Comparison of ENCODE assay signal across 15 cellular contexts in the genomic region with DNA sequence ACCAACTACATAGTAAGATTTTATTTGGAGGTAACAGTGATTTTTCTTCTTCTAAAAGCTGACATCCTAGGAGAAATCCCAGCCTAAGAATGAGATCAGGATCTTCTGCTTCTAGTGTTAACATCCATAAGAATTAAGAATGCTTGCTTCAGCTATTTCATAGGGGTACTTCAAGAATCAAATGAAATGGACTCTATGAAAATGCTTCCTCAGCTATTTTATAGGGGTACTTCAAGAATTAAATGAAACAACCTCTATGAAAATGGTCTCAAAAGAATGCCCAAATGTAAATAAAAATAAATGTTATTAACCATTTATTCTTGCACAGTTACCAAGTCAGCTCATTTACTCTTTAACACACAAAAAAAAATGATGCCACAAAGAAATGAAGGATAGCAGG. TPM values are rescaled to one million over a fixed set of nuclear protein-coding genes. Genes with fewer than 3 reads are reported as not detected.
A peak's percentile ranks its signal among the peaks of the same experiment; 100 is the strongest.
DNase-seq lines count a peak whose midpoint lies in the region; ATAC-seq, FAIRE-seq and TF ChIP-seq lines count a peak whose summit lies in the region.
"Had no signal": no experiment of that assay in that cellular context is flagged by ENCODE, and none has a peak within 500 bp of the region (broad histone marks: within the 10 kb centered on the region; RNA-seq: fewer than 3 reads in every experiment).

No MANE protein-coding gene starts in this region.

- no peak overlapping the region for H3K56ac ChIP-seq in IMR-90 (ENCODE audit: extremely low read depth, insufficient read depth, low read length)

- no peak overlapping the region for H3K4me2 ChIP-seq in HepG2 (ENCODE audit: low read depth, low read length)
- H3K4me2 ChIP-seq in IMR-90 (ENCODE audit: low read depth, low read length) = no peak overlapping the region
- peak overlapping the region; percentile 52 for H3K4me2 ChIP-seq in SU-DHL-6 (ENCODE audit: low read depth, low read length, poor library complexity, severe bottlenecking)
- H3K4me2 ChIP-seq: GM23338 had no signal

- H3K79me2 ChIP-seq in HepG2 (ENCODE audit: insufficient read depth, low read length) = no peaks in the 10 kb centered on the region
- H3K79me2 ChIP-seq in SU-DHL-6 (ENCODE audit: insufficient read depth, low read length) = peaks cover 97% of the 10 kb centered on the region

- H4K91ac ChIP-seq in IMR-90 (ENCODE audit: insufficient read depth, low read depth, low read length) = no peak overlapping the region

- H4K5ac ChIP-seq in IMR-90 (ENCODE audit: low read depth, low read length) = no peak overlapping the region

- no peak overlapping the region for H3K23ac ChIP-seq in IMR-90 (ENCODE audit: low read depth, low read length)

- H3K9me3 ChIP-seq in HepG2 (ENCODE audit: low read length) = no peaks in the 10 kb centered on the region
- no peaks in the 10 kb centered on the region for H3K9me3 ChIP-seq in right lobe of liver
- no peaks in the 10 kb centered on the region for H3K9me3 ChIP-seq in IMR-90 (ENCODE audit: control insufficient read depth, insufficient read depth, low read length)
- H3K9me3 ChIP-seq in SU-DHL-6 (ENCODE audit: insufficient read depth, low read length) = no peaks in the 10 kb centered on the region
- H3K9me3 ChIP-seq in colonic mucosa = no peaks in the 10 kb centered on the region

- no peak overlapping the region for H2AK5ac ChIP-seq in IMR-90 (ENCODE audit: low read depth, low read length)

- BruUV-seq in HepG2 (replicated peaks; lab: Mats Ljungman, UMichigan) (no TSS peak), IMR-90 (replicated peaks; lab: Mats Ljungman, UMichigan) (no TSS peak)

- H2BK5ac ChIP-seq in IMR-90 (ENCODE audit: low read depth, low read length, poor library complexity, severe bottlenecking) = no peak overlapping the region

- H2BK20ac ChIP-seq in IMR-90 (ENCODE audit: low read depth, low read length) = no peak overlapping the region

- H2AFZ ChIP-seq in HepG2 (ENCODE audit: low read length) = no peak overlapping the region
- no peak overlapping the region for H2AFZ ChIP-seq in IMR-90 (replicated peaks; ENCODE audit: low read length, poor library complexity)
- H2AFZ ChIP-seq in SU-DHL-6 (ENCODE audit: low read depth, low read length, severe bottlenecking) = no peak overlapping the region
- H2AFZ ChIP-seq: GM23338 had no signal

- H2BK15ac ChIP-seq in IMR-90 (ENCODE audit: low read depth, low read length) = no peak overlapping the region

- H3K4me3 ChIP-seq in HepG2 (replicated peaks in 1 of 3; ENCODE audit: insufficient read depth in 1 of 3, low read depth in 2 of 3, low read length in 3 of 3) (no peak overlapping the region), right lobe of liver (no peak overlapping the region), IMR-90 (ENCODE audit: insufficient read depth, low read depth, low read length) (no peak overlapping the region), SU-DHL-6 (ENCODE audit: insufficient read depth, low read length, poor library complexity, severe bottlenecking) (peak overlapping the region; percentile 5), colonic mucosa (no peak overlapping the region)
- H3K4me3 ChIP-seq: GM23338 had no signal

- in situ Hi-C loops in HepG2 (cut with HindIII; ENCODE audit: extremely low pct_ligation_motif_present, low pct_unique_long_range_greater_than_20kb) (no loop called here), IMR-90 (cut with MboI; ENCODE audit: low sequenced_read_pairs) (no loop called here)

- no peaks in the 10 kb centered on the region for H3K9me2 ChIP-seq in SU-DHL-6 (replicated peaks; ENCODE audit: insufficient read depth, low read length)

- CTCF ChIA-PET in HepG2 (lab: Yijun Ruan, JAX; ENCODE audit: low intra/inter-chr PET ratio, low total read pairs) = no interaction called here
- CTCF ChIA-PET in IMR-90 (lab: Yijun Ruan, JAX) = no interaction called here

- H3K27me3 ChIP-seq in HepG2 (ENCODE audit: control insufficient read depth in 1 of 2, insufficient read depth in 2 of 2, low read length in 2 of 2) = no peaks in the 10 kb centered on the region; a peak in 1 of 5 replicates
- H3K27me3 ChIP-seq in right lobe of liver = no peaks in the 10 kb centered on the region
- no peaks in the 10 kb centered on the region for H3K27me3 ChIP-seq in IMR-90 (ENCODE audit: control insufficient read depth, insufficient read depth, low read length)
- H3K27me3 ChIP-seq in SU-DHL-6 (ENCODE audit: low read length) = no peaks in the 10 kb centered on the region
- H3K27me3 ChIP-seq in colonic mucosa = no peaks in the 10 kb centered on the region

- H3F3A ChIP-seq in SU-DHL-6 (ENCODE audit: insufficient read depth) = peaks cover 71% of the 10 kb centered on the region

- TF ChIP-seq EP300 in HepG2 (IDR thresholded peaks at IDR 0.05; ENCODE audit: low read depth in 2 of 2, low read length in 2 of 2) (no peak), HepG2 (CRISPR knock-in tag; IDR thresholded peaks at IDR 0.05; ENCODE audit: borderline replicate concordance) (no peak)

- no peak for DNase-seq in HepG2 (ENCODE audit: low spot score)
- no peak for DNase-seq in right lobe of liver
- no peak for DNase-seq in IMR-90
- DNase-seq in colonic mucosa = no peak
- DNase-seq in COLO668 (lab: John Stamatoyannopoulos, UW; ENCODE audit: unreplicated experiment) = no peak
- DNase-seq: AML-193; Calu3; CD4-positive, alpha-beta memory T cell; GDM1; HCEC 1CT had no signal

- intact Hi-C loops in HepG2 (cut with micrococcal nuclease; ENCODE audit: unreplicated experiment) = no loop called here
- intact Hi-C loops in right lobe of liver (cut with DNase I) = no loop called here
- intact Hi-C loops in IMR-90 (cut with micrococcal nuclease) = no loop called here
- intact Hi-C loops in colonic mucosa (cut with DNase I) = no loop called here

- dilution Hi-C loops in IMR-90 (cut with HindIII; ENCODE audit: low sequenced_read_pairs, unreplicated experiment) = no loop called here

- POLR2A ChIA-PET in HepG2 (lab: Yijun Ruan, JAX) = no interaction called here
- POLR2A ChIA-PET in IMR-90 (lab: Charles Lee; ENCODE audit: unreplicated experiment) = no interaction called here

- H4K8ac ChIP-seq in IMR-90 (ENCODE audit: low read depth in 2 of 2, low read length in 2 of 2) = no peak overlapping the region

- H2BK120ac ChIP-seq in IMR-90 (ENCODE audit: low read depth, low read length) = no peak overlapping the region

- H3K9ac ChIP-seq in HepG2 (ENCODE audit: insufficient read depth, low read depth, low read length) (no peak overlapping the region), IMR-90 (ENCODE audit: low read depth, low read length) (no peak overlapping the region), SU-DHL-6 (ENCODE audit: low read length) (peak overlapping the region; percentile 30; the same call in 1 of the 2 replicates), colonic mucosa (ENCODE audit: low read depth in 2 of 2, low read length in 2 of 2) (no peak overlapping the region)

- 0 out of 2 replicates have a peak, but pooled peaks cover 2% of the 10 kb centered on the region for H3K9me1 ChIP-seq in IMR-90 (ENCODE audit: insufficient read depth, low read length)

- no peak overlapping the region for H3K27ac ChIP-seq in HepG2 (ENCODE audit: extremely low read length, insufficient read depth, low read length)
- no peak overlapping the region for H3K27ac ChIP-seq in right lobe of liver
- H3K27ac ChIP-seq in IMR-90 (ENCODE audit: insufficient read depth, low read length) = no peak overlapping the region
- peak overlapping the region; percentile 98 for H3K27ac ChIP-seq in SU-DHL-6 (ENCODE audit: low read depth, low read length)
- H3K27ac ChIP-seq in colonic mucosa = no peak overlapping the region

- no peak for TF ChIP-seq POLR2A in HepG2 (IDR thresholded peaks at IDR 0.05; ENCODE audit: insufficient read depth in 1 of 2, low read depth in 2 of 2, low read length in 2 of 2)
- no peak for TF ChIP-seq POLR2A in right lobe of liver (IDR thresholded peaks at IDR 0.05)
- TF ChIP-seq POLR2A in IMR-90 (IDR thresholded peaks at IDR 0.05; ENCODE audit: low read depth, low read length) = no peak

- ATAC-seq in HepG2 = no peak
- ATAC-seq in right lobe of liver = no peak
- no peak for ATAC-seq in IMR-90 (ENCODE audit: low read depth)
- ATAC-seq: GM23338 had no signal

- H3K36me3 ChIP-seq in HepG2 (replicated peaks in 1 of 2; ENCODE audit: control insufficient read depth in 1 of 2, insufficient read depth in 2 of 2, low read length in 2 of 2) (no peaks in the 10 kb centered on the region), right lobe of liver (no peaks in the 10 kb centered on the region), IMR-90 (ENCODE audit: control insufficient read depth, insufficient read depth, low read length) (peaks cover 3% of the 10 kb centered on the region; the same call in 1 of the 2 replicates), SU-DHL-6 (ENCODE audit: low read length) (peaks cover 7% of the 10 kb centered on the region; the same call in 1 of the 2 replicates), colonic mucosa (no peaks in the 10 kb centered on the region)

- TF ChIP-seq CTCF in HepG2 (CRISPR knock-in tag; IDR thresholded peaks at IDR 0.05) = no peak
- TF ChIP-seq CTCF in right lobe of liver (IDR thresholded peaks at IDR 0.05) = no peak
- TF ChIP-seq CTCF in IMR-90 (conservative IDR thresholded peaks at IDR 0.05; ENCODE audit: low read depth, low read length) = no peak
- TF ChIP-seq CTCF in SU-DHL-6 (IDR thresholded peaks at IDR 0.05; ENCODE audit: insufficient read depth, low read length, poor library complexity, severe bottlenecking) = no peak
- no peak for TF ChIP-seq CTCF in colonic mucosa (IDR thresholded peaks at IDR 0.05)

- H3K18ac ChIP-seq in IMR-90 (ENCODE audit: low read depth, low read length) = no peak overlapping the region

- TF ChIP-seq RAD21 in HepG2 (CRISPR knock-in tag; IDR thresholded peaks at IDR 0.05) (no peak), IMR-90 (IDR thresholded peaks at IDR 0.05; ENCODE audit: low read length) (no peak)

- no peak overlapping the region for H2AK9ac ChIP-seq in IMR-90 (replicated peaks; ENCODE audit: low read depth, low read length, poor library complexity)

- no peak for FAIRE-seq in HepG2 (lab: Jason Lieb, UNC)
- FAIRE-seq: GM18507, H54 had no signal

- H3K4me1 ChIP-seq in HepG2 (ENCODE audit: insufficient read depth, low read length) (peaks cover 23% of the 10 kb centered on the region), right lobe of liver (peaks cover 0 to 6% (median 2%) of the 10 kb centered on the region in 4 donors), IMR-90 (ENCODE audit: control insufficient read depth, insufficient read depth, low read length) (no peaks in the 10 kb centered on the region), colonic mucosa (no peaks in the 10 kb centered on the region)

- no peaks in the 10 kb centered on the region for H4K20me1 ChIP-seq in HepG2 (ENCODE audit: insufficient read depth, low read length)
- peaks cover 3% of the 10 kb centered on the region; the same call in 1 of the 2 replicates for H4K20me1 ChIP-seq in IMR-90 (ENCODE audit: insufficient read depth, low read length)
- H4K20me1 ChIP-seq in SU-DHL-6 (ENCODE audit: low read depth, low read length) = no peaks in the 10 kb centered on the region

- peaks cover 34 to 45% of the 10 kb centered on the region in 2 experiments for H3K79me1 ChIP-seq in IMR-90 (ENCODE audit: low read depth in 1 of 2, low read length in 2 of 2)

- no peak overlapping the region for H3K4ac ChIP-seq in IMR-90 (ENCODE audit: low read depth, low read length)

- no peak overlapping the region for H3K14ac ChIP-seq in IMR-90 (replicated peaks; ENCODE audit: low read depth, low read length)

RNA-seq across cellular contexts. Expression of a gene that starts 31.5 kb away (rescaled TPM):
- total RNA-seq in HepG2 (2016; rRNA removed; fragmentation: Illumina TruSeq; extraction: Trizol) (0.83 and 0.91 TPM in 2 replicates), right lobe of liver (1 to 10 TPM; 3.9 to 6.5 (median 4.9) TPM), IMR-90 (2012; rRNA removed) (15.1 and 16.4 TPM in 2 replicates), colonic mucosa (10 to 100 TPM; 14.6 to 20.0 TPM)
- 1.4 and 2.0 TPM in 2 replicates for total RNA-seq in HepG2 (2016; cell fraction: cytosol; rRNA removed; fragmentation: Illumina TruSeq; extraction: Trizol; ENCODE audit: low read depth)
- 1.1 and 1.2 TPM in 2 replicates for total RNA-seq in HepG2 (2016; cell fraction: insoluble cytoplasmic fraction; rRNA removed; fragmentation: Illumina TruSeq; extraction: Trizol)
- 0.62 and 0.77 TPM in 2 replicates for total RNA-seq in HepG2 (2016; cell fraction: membrane; rRNA removed; fragmentation: Illumina TruSeq; extraction: Trizol)
- 1.5 and 2.1 TPM in 2 replicates for total RNA-seq in HepG2 (2016; cell fraction: nucleus; rRNA removed; fragmentation: Illumina TruSeq; extraction: Trizol)
- polyA plus RNA-seq in HepG2 (2011; rRNA removed) (0.66 and 0.68 TPM in 2 replicates), IMR-90 (2012; rRNA removed) (9.8 TPM in 2 replicates)
- 0.28 and 0.31 TPM in 2 replicates for polyA plus RNA-seq in HepG2 (2011; cell fraction: cytosol; rRNA removed)
- polyA plus RNA-seq in HepG2 (2011; cell fraction: nucleus; rRNA removed) = 0.59 and 0.93 TPM in 2 replicates
- polyA plus RNA-seq in HepG2 (2012) = 1.4 and 1.5 TPM in 2 replicates
- polyA plus RNA-seq in HepG2 (2016; cell fraction: cytosol; fragmentation: Illumina TruSeq; extraction: Trizol; ENCODE audit: low read depth) = 0.07 TPM in 2 replicates
- 0.53 and 0.63 TPM in 2 replicates for polyA plus RNA-seq in HepG2 (2016; cell fraction: insoluble cytoplasmic fraction; fragmentation: Illumina TruSeq; extraction: Trizol; ENCODE audit: low read depth)
- 0.08 and 0.11 TPM in 2 replicates for polyA plus RNA-seq in HepG2 (2016; cell fraction: membrane; fragmentation: Illumina TruSeq; extraction: Trizol; ENCODE audit: low read depth)
- 1.4 TPM in 2 replicates for polyA plus RNA-seq in HepG2 (2016; cell fraction: nucleus; fragmentation: Illumina TruSeq; extraction: Trizol; ENCODE audit: insufficient read depth, low read depth)
- 2.3 TPM in 1 of 2 replicates, not detected in the other for polyA minus RNA-seq in HepG2 (2011; rRNA and poly(A)+ RNA removed; ENCODE audit: low replicate concordance)
- 0.79 and 1.3 TPM in 2 replicates for polyA minus RNA-seq in HepG2 (2011; cell fraction: cytosol; rRNA and poly(A)+ RNA removed)
- 2.1 and 2.3 TPM in 2 replicates for polyA minus RNA-seq in HepG2 (2011; cell fraction: nucleus; rRNA and poly(A)+ RNA removed)
- 2.7 and 5.9 TPM in 2 replicates for polyA plus RNA-seq in IMR-90 (2012; cell fraction: cytosol; rRNA removed)
- polyA plus RNA-seq in IMR-90 (2012; cell fraction: nucleus; rRNA removed; ENCODE audit: low replicate concordance) = 10.3 and 27.2 TPM in 2 replicates
- total RNA-seq: CD4-positive, alpha-beta memory T cell had no signal
- polyA plus RNA-seq: CD14-positive monocyte; CD4-positive, alpha-beta memory T cell had no signal
